15 cellular contexts compared by ENCODE assay signal in the genomic region with DNA sequence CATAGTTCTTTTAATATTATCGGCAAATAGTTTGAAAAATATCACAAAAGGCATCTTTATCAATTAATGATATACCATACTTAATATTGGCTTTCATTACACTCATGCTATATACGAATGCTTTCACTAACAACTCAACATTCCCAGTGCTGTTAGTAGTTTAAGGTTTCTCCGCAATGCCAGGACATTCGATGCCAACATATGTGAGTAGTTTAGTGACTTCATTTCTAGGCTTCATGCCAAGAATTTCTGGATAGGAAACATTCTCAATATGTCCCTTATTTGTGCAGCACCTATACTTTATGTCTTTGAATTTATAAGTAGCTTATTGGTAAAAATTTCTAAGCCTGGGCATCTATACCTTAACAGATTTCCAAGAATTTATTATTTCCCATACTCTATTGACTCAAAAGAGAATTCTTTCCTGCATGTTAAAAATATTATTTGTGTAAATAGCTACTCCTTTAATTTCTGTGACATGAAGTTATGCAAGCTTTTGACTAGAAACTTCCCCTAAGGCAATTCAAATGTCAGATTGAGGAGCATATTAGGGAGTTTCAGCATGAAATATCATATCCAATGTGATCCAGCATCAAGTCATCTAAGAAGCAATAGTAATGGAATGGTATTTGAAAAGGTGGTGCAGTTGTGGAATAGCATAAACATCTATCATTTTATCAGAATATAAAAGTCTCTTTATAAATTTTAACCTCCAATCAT.
DNase-seq lines count a peak whose midpoint lies in the region; ATAC-seq, FAIRE-seq and TF ChIP-seq lines count a peak whose summit lies in the region.
"Had no signal": no experiment of that assay in that cellular context is flagged by ENCODE, and none has a peak within 500 bp of the region (broad histone marks: within the 10 kb centered on the region; RNA-seq: fewer than 3 reads in every experiment).

No MANE protein-coding gene starts in this region.

- H3K27me3 ChIP-seq in PC-3 (ENCODE audit: low read length) (no peaks in the 10 kb centered on the region), skeletal muscle satellite cell (ENCODE audit: control insufficient read depth, insufficient read depth, low read length) (no peaks in the 10 kb centered on the region)
- H3K27me3 ChIP-seq: colonic mucosa, sigmoid colon had no signal

- ATAC-seq in PC-3, result peak; percentile 83
- ATAC-seq: HCT116; stimulated activated memory B cell treated with anti-CD40 and anti-IgM and Interleukin-4, amounts not matched to agents 10 μg/mL and 1 μg/mL and 100 μg/mL, for 72 hours had no signal

- POLR2A ChIA-PET in PC-3 (lab: Charles Lee; ENCODE audit: unreplicated experiment), result no interaction called here

- no peaks in the 10 kb centered on the region for H4K20me1 ChIP-seq in PC-3 (ENCODE audit: low read length)

- H3F3A ChIP-seq in PC-3 (ENCODE audit: low read length, unreplicated experiment), result no peaks in the 10 kb centered on the region

- no peak for TF ChIP-seq CTCF in PC-3 (conservative IDR thresholded peaks at IDR 0.05; ENCODE audit: low read depth, low read length)
- TF ChIP-seq CTCF in epithelial cell of esophagus (IDR thresholded peaks at IDR 0.05; ENCODE audit: insufficient read depth, low read depth, low read length, missing control alignments), result no peak

- no peak overlapping the region for H2AFZ ChIP-seq in PC-3 (ENCODE audit: low read length)

- CTCF ChIA-PET in PC-3 (lab: Charles Lee), result no interaction called here

- peak; percentile 36 for DNase-seq in NCI-H748 (lab: John Stamatoyannopoulos, UW; ENCODE audit: unreplicated experiment)
- no peak for DNase-seq in NCI-H748 treated with DMSO at 0.1 percent for 48 hours (lab: John Stamatoyannopoulos, UW)
- peak; percentile 94 for DNase-seq in PC-3
- DNase-seq in epithelial cell of esophagus (ENCODE audit: low read depth), result peak; percentile 90
- no peak for DNase-seq in GM12891 (ENCODE audit: insufficient read length, low spot score)
- DNase-seq in activated T-cell treated with anti-CD3 and anti-CD28 coated beads, Interleukin-2, amount 50 U/mL, for 48 hours, result no peak
- DNase-seq in DMS79 (lab: John Stamatoyannopoulos, UW), result no peak
- DNase-seq: activated CD8-positive, alpha-beta memory T cell treated with anti-CD3 and anti-CD28 coated beads for 24 hours; colonic mucosa; kidney glomerular epithelial cell; sigmoid colon had no signal

- no peak overlapping the region for H3K27ac ChIP-seq in PC-3 (ENCODE audit: low read length)
- H3K27ac ChIP-seq: colonic mucosa, sigmoid colon had no signal

- FAIRE-seq in GM12891 (lab: Jason Lieb, UNC), result no peak
- FAIRE-seq: RCC 7860 had no signal

- no TSS peak for BruUV-seq in PC-3 (replicated peaks; lab: Mats Ljungman, UMichigan)

- no peak for TF ChIP-seq POLR2A in GM12891 (IDR thresholded peaks at IDR 0.05; ENCODE audit: low read depth, low read length)

- H3K9me2 ChIP-seq in PC-3 (replicated peaks; ENCODE audit: low read length), result no peaks in the 10 kb centered on the region

- H3K9ac ChIP-seq in PC-3 (ENCODE audit: low read length), result no peak overlapping the region
- H3K9ac ChIP-seq in skeletal muscle satellite cell (ENCODE audit: low read depth, low read length), result peak overlapping the region; percentile 12

- H3K4me3 ChIP-seq in PC-3 (ENCODE audit: low read length), result no peak overlapping the region
- no peak overlapping the region for H3K4me3 ChIP-seq in epithelial cell of esophagus (ENCODE audit: low read length)
- no peak overlapping the region for H3K4me3 ChIP-seq in skeletal muscle satellite cell (ENCODE audit: low read length)
- H3K4me3 ChIP-seq: colonic mucosa, sigmoid colon had no signal

- peak overlapping the region; percentile 35 for H3K4me2 ChIP-seq in PC-3 (ENCODE audit: low read length)
- peak overlapping the region; percentile 49 for H3K4me2 ChIP-seq in skeletal muscle satellite cell (ENCODE audit: low read length)

- intact Hi-C loops in PC-3 (cut with micrococcal nuclease), result loop anchor here (2.0 kb wide), 1 partner anchor 53 kb away; no protein-coding TSS in a partner anchor

- H3K79me2 ChIP-seq in PC-3 (ENCODE audit: low read length), result no peaks in the 10 kb centered on the region

- H3K4me1 ChIP-seq in PC-3 (ENCODE audit: insufficient read depth, low read length) (peaks cover 11% of the 10 kb centered on the region; the same call in 1 of the 2 replicates), skeletal muscle satellite cell (ENCODE audit: control insufficient read depth, insufficient read depth, low read length) (peaks cover 25% of the 10 kb centered on the region)
- H3K4me1 ChIP-seq: colonic mucosa had no signal

- H3K9me3 ChIP-seq in PC-3 (ENCODE audit: low read length), result 0 out of 2 replicates have a peak, but pooled peaks cover 6% of the 10 kb centered on the region
- H3K9me3 ChIP-seq in skeletal muscle satellite cell (replicated peaks; ENCODE audit: low read length), result peaks cover 5% of the 10 kb centered on the region
- H3K9me3 ChIP-seq: colonic mucosa had no signal

- H3K36me3 ChIP-seq in PC-3 (ENCODE audit: low read depth, low read length), result no peaks in the 10 kb centered on the region; the same call in 1 of the 2 replicates
- no peaks in the 10 kb centered on the region for H3K36me3 ChIP-seq in skeletal muscle satellite cell (ENCODE audit: insufficient read depth, low read length)
- H3K36me3 ChIP-seq: colonic mucosa, sigmoid colon had no signal

TF ChIP-seq in GM12891, 5 proteins besides CTCF, POLR2A, EP300 and RAD21:
- TF ChIP-seq POU2F2 (IDR thresholded peaks at IDR 0.05; ENCODE audit: low read depth, low read length) (no peak), SPI1 (IDR thresholded peaks at IDR 0.05; ENCODE audit: low read depth, low read length) (no peak), TAF1 (IDR thresholded peaks at IDR 0.05; ENCODE audit: low read depth, low read length) (no peak), PAX5 (IDR thresholded peaks at IDR 0.05; ENCODE audit: insufficient read depth, low read length, severe bottlenecking) (no peak), POLR2AphosphoS5 (IDR thresholded peaks at IDR 0.05; ENCODE audit: low read depth, low read length) (no peak)

Comparison
In these comparisons a context has a peak if more than half of its experiments do, and no peak if none do; other contexts are left out.
1. DNase-seq: peak in NCI-H748 (single experiment), PC-3 (single experiment) and epithelial cell of esophagus (single experiment); none in NCI-H748 treated with DMSO at 0.1 percent for 48 hours (single experiment), GM12891 (single experiment), activated T-cell treated with anti-CD3 and anti-CD28 coated beads, Interleukin-2, amount 50 U/mL, for 48 hours (0 of 2) and DMS79 (single experiment).